30 cellular contexts compared by ENCODE assay signal in genomic region chr12:68776976-68777610, GRCh38.
"Had no signal": no experiment of that assay in that cellular context is flagged by ENCODE, and none has a peak within 500 bp of the region (broad histone marks: within the 10 kb centered on the region; RNA-seq: fewer than 3 reads in every experiment).

No MANE protein-coding gene starts in this region.

- DNase-seq: activated CD4-positive, alpha-beta memory T cell treated with anti-CD3 and anti-CD28 coated beads for 36 hours; activated CD4-positive, alpha-beta T cell treated with anti-CD3 and anti-CD28 coated beads, Interleukin-2, amount 10 ng/mL, durations not matched to agents 24 days and 14 days; activated CD8-positive, alpha-beta memory T cell treated with anti-CD3 and anti-CD28 coated beads, Interleukin-2, amount 50 U/mL, for 4 hours; activated effector memory CD4-positive, alpha-beta T cell treated with anti-CD3 and anti-CD28 coated beads, Interleukin-2, amount 50 U/mL, for 16 hours; activated naive CD4-positive, alpha-beta T cell treated with anti-CD3 and anti-CD28 coated beads for 36 hours; activated naive CD8-positive, alpha-beta T cell treated with anti-CD3 and anti-CD28 coated beads for 36 hours; activated T-cell treated with anti-CD3 and anti-CD28 coated beads, Interleukin-2, amount 50 U/mL, for 1 hour; adrenal gland; dorsolateral prefrontal cortex; effector memory CD4-positive, alpha-beta T cell; erythroblast; foreskin fibroblast; head of caudate nucleus; hippocampal formation; kidney; stimulated activated CD4-positive, alpha-beta T cell treated with anti-CD3 and anti-CD28 coated beads, Interleukin-12 subunit alpha, Interleukin-12 subunit beta, amount 100 ng/mL, for 4 hours; stimulated activated CD4-positive, alpha-beta T cell treated with anti-CD3 and anti-CD28 coated beads, Interleukin-4, amount 100 ng/mL, for 1 hour; stimulated activated naive CD8-positive, alpha-beta T cell treated with anti-CD3 and anti-CD28 coated beads, Interleukin-15, Interleukin-2, amounts not matched to agents 100 U/mL and 50 U/mL, for 24 hours; T-helper 1 cell; testis; transverse colon; uterus had no signal

- ATAC-seq: activated CD4-positive, CD25-positive, alpha-beta regulatory T cell treated with anti-CD3 and anti-CD28 coated beads, Interleukin-2, amount 50 U/mL, for 24 hours; natural killer cell treated with Interleukin-12 subunit alpha and Interleukin-12 subunit beta and Interleukin-15 and Interleukin-18, amount 100 ng/mL, for 72 hours; right lobe of liver; stimulated activated naive CD8-positive, alpha-beta T cell treated with anti-CD3 and anti-CD28 coated beads, Interleukin-15, Interleukin-2, amounts not matched to agents 100 U/mL and 50 U/mL, for 24 hours had no signal

- H3K36me3 ChIP-seq: adrenal gland, ascending aorta, right lobe of liver, transverse colon, uterus had no signal

- FAIRE-seq: kidney, TTC549 had no signal

- H3K4me1 ChIP-seq: adrenal gland, ascending aorta, right lobe of liver, testis, transverse colon, uterus had no signal

- H3K27me3 ChIP-seq: adrenal gland, ascending aorta, dorsolateral prefrontal cortex, right lobe of liver, testis, transverse colon, uterus had no signal

- H3K27ac ChIP-seq: adrenal gland, ascending aorta, coronary artery, dorsolateral prefrontal cortex, right lobe of liver, skin epidermis, testis, transverse colon, uterus, VCaP had no signal

- H3K9me3 ChIP-seq: adrenal gland, ascending aorta, right lobe of liver, testis, transverse colon, uterus had no signal

- H3K4me3 ChIP-seq: adrenal gland, ascending aorta, coronary artery, dorsolateral prefrontal cortex, right lobe of liver, skin epidermis, testis, transverse colon, uterus had no signal
